Comparison of ENCODE assay signal across 8 cellular contexts in the genomic region with DNA sequence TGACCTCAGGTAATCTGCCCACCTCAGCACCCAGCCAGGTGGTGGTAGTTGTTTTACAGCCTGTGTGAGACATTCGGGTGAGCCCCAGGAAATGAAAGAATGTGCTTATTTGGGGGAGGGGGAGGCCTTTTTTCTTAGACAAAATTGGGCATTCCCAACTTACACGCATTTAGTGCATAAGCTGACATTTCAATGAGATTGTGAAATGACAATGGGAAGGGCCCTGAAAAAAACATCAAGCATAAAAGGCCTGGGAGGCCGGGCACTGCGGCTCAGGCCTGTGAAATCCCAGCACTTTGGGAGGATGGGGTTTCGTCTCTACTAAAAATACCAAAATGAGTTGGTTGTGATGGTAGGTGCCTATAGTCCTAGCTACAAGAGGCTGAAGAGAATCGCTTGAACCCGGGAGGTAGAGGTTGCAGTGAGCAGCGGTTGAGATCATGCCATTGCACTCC. TPM values are rescaled to one million over a fixed set of nuclear protein-coding genes. Genes with fewer than 3 reads are reported as not detected.
DNase-seq lines count a peak whose midpoint lies in the region; ATAC-seq and TF ChIP-seq lines count a peak whose summit lies in the region.
"Had no signal": no experiment of that assay in that cellular context is flagged by ENCODE, and none has a peak within 500 bp of the region (broad histone marks: within the 10 kb centered on the region; RNA-seq: fewer than 3 reads in every experiment).

No MANE protein-coding gene starts in this region.

- no peaks in the 10 kb centered on the region for H3K9me3 ChIP-seq in endodermal cell (ENCODE audit: control insufficient read depth, low read length)
- H3K9me3 ChIP-seq: gastrocnemius medialis, HAP-1 had no signal

- no peak for TF ChIP-seq CTCF in endodermal cell (conservative IDR thresholded peaks at IDR 0.05)

- peaks cover 64% of the 10 kb centered on the region for H3K36me3 Mint-ChIP-seq in endodermal cell (ENCODE audit: low read depth)

- no peak overlapping the region for H3K9ac ChIP-seq in endodermal cell (ENCODE audit: extremely low read depth, low read length, poor library complexity, severe bottlenecking)

- H3K27ac ChIP-seq in endodermal cell (ENCODE audit: low read depth, low read length): peak overlapping the region; percentile 35
- H3K27ac ChIP-seq: gastrocnemius medialis had no signal

- no peaks in the 10 kb centered on the region for H3K27me3 Mint-ChIP-seq in endodermal cell (ENCODE audit: insufficient read depth)

- H3K4me1 Mint-ChIP-seq in endodermal cell: peaks cover 17% of the 10 kb centered on the region

- no peaks in the 10 kb centered on the region for H3K9me3 Mint-ChIP-seq in endodermal cell

- H3K27ac Mint-ChIP-seq in endodermal cell: peak overlapping the region; percentile 91

- no peaks in the 10 kb centered on the region for H3K4me1 ChIP-seq in endodermal cell (ENCODE audit: control insufficient read depth, insufficient read depth, low read length)

- WGBS in endodermal cell (ENCODE audit: insufficient coverage in 1 of 2, insufficient read length in 1 of 2), 2 experiments: 66 to 75% methylated on average over 8 of the region's 8 CpGs

- H3K4me3 ChIP-seq in endodermal cell (ENCODE audit: low read length): no peak overlapping the region
- H3K4me3 ChIP-seq: gastrocnemius medialis, HAP-1 had no signal

- H3K4me3 Mint-ChIP-seq in endodermal cell: no peak overlapping the region

- H3K27me3 ChIP-seq in endodermal cell (ENCODE audit: control insufficient read depth, insufficient read depth, low read length, poor library complexity, severe bottlenecking): no peaks in the 10 kb centered on the region
- H3K27me3 ChIP-seq: gastrocnemius medialis had no signal

- peak; percentile 15 for DNase-seq in Daoy (ENCODE audit: low read depth)
- peak; percentile 70 for DNase-seq in NAMALWA (ENCODE audit: low spot score)
- DNase-seq in endodermal cell: peak; percentile 63
- no peak for DNase-seq in middle frontal gyrus (ENCODE audit: extremely low spot score, low spot score)
- no peak for DNase-seq in activated effector memory CD4-positive, alpha-beta T cell treated with anti-CD3 and anti-CD28 coated beads, Interleukin-2, amount 50 U/mL, for 16 hours
- DNase-seq: gastrocnemius medialis had no signal

- peaks cover 70% of the 10 kb centered on the region for H3K36me3 ChIP-seq in endodermal cell (ENCODE audit: control insufficient read depth, insufficient read depth, low read length)

- ATAC-seq in HG03139 (IDR thresholded peaks at IDR 0.05; ENCODE audit: unreplicated experiment): no peak
- ATAC-seq: gastrocnemius medialis had no signal

RNA-seq across cellular contexts. Expression of a gene that starts 5.0 kb away (rescaled TPM):
- total RNA-seq in Daoy (2014; rRNA removed; shearing (Covaris generic)): 584 and 698 TPM in 2 replicates
- 100 to 1,000 TPM; 456 to 587 TPM for total RNA-seq in endodermal cell
- polyA plus RNA-seq in endodermal cell (2013, experiment 1 of 2): 486 TPM
- polyA plus RNA-seq in endodermal cell (2013, experiment 2 of 2): 422 TPM

RNA-seq across cellular contexts. Expression of a gene that starts 5.4 kb away (rescaled TPM):
- total RNA-seq in Daoy (2014; rRNA removed; shearing (Covaris generic)): 3.2 and 3.5 TPM in 2 replicates
- total RNA-seq in endodermal cell: 10 to 100 TPM; 17.4 to 24.2 TPM
- 5.3 TPM for polyA plus RNA-seq in endodermal cell (2013, experiment 1 of 2)
- polyA plus RNA-seq in endodermal cell (2013, experiment 2 of 2): 5.7 TPM

RNA-seq across cellular contexts. Expression of a gene that starts 38.1 kb away (rescaled TPM):
- total RNA-seq in Daoy (2014; rRNA removed; shearing (Covaris generic)): 40.6 and 50.7 TPM in 2 replicates
- 10 to 100 TPM; 15.8 to 18.9 TPM for total RNA-seq in endodermal cell
- polyA plus RNA-seq in endodermal cell (2013, experiment 1 of 2): 15.5 TPM
- 14.1 TPM for polyA plus RNA-seq in endodermal cell (2013, experiment 2 of 2)

RNA-seq across cellular contexts. Expression of a gene that starts 38.3 kb away (rescaled TPM):
- 37.9 and 42.2 TPM in 2 replicates for total RNA-seq in Daoy (2014; rRNA removed; shearing (Covaris generic))
- total RNA-seq in endodermal cell: 10 to 100 TPM; 37.9 to 43.0 TPM
- polyA plus RNA-seq in endodermal cell (2013, experiment 1 of 2): 25.6 TPM
- polyA plus RNA-seq in endodermal cell (2013, experiment 2 of 2): 26.6 TPM

RNA-seq across cellular contexts. Expression of a gene that starts 54.3 kb away (rescaled TPM):
- total RNA-seq in Daoy (2014; rRNA removed; shearing (Covaris generic)): not detected in 2 replicates
- not detected for total RNA-seq in endodermal cell
- polyA plus RNA-seq in endodermal cell (2013, experiment 1 of 2): not detected
- not detected for polyA plus RNA-seq in endodermal cell (2013, experiment 2 of 2)

Comparison
In these comparisons a context has a peak if more than half of its experiments do, and no peak if none do; other contexts are left out.
1. DNase-seq: peak in Daoy (single experiment), NAMALWA (single experiment) and endodermal cell (single experiment); none in middle frontal gyrus (single experiment) and activated effector memory CD4-positive, alpha-beta T cell treated with anti-CD3 and anti-CD28 coated beads, Interleukin-2, amount 50 U/mL, for 16 hours (single experiment).